18 cellular contexts compared by ENCODE assay signal in genomic region chr15:79349526-79349925, GRCh38. TPM values are rescaled to one million over a fixed set of nuclear protein-coding genes. Genes with fewer than 3 reads are reported as not detected.
DNase-seq lines count a peak whose midpoint lies in the region; ATAC-seq lines count a peak whose summit lies in the region.
"Had no signal": no experiment of that assay in that cellular context is flagged by ENCODE, and none has a peak within 500 bp of the region (broad histone marks: within the 10 kb centered on the region; RNA-seq: fewer than 3 reads in every experiment).

No MANE protein-coding gene starts in this region.

- no peaks in the 10 kb centered on the region for H3K4me1 ChIP-seq in CD4-positive, alpha-beta memory T cell (ENCODE audit: insufficient read depth, low read length)

- peaks cover 10% of the 10 kb centered on the region for H3K4me1 Mint-ChIP-seq in dendritic cell treated with granulocyte-macrophage colony-stimulating factor and Interleukin-4, amounts not matched to agents 40 ng/mL and 50 ng/mL, for 4 days (ENCODE audit: low read depth)
- peaks cover 0 to 2% (median 0%) of the 10 kb centered on the region in 4 donors for H3K4me1 Mint-ChIP-seq in CD4-positive, alpha-beta memory T cell
- no peaks in the 10 kb centered on the region for H3K4me1 Mint-ChIP-seq in stimulated activated effector memory CD8-positive, alpha-beta T cell treated with anti-CD3 and anti-CD28 coated beads, Interleukin-12 subunit alpha, Interleukin-12 subunit beta, amount 100 ng/mL, for 72 hours

- H3K27me3 Mint-ChIP-seq in dendritic cell treated with granulocyte-macrophage colony-stimulating factor and Interleukin-4, amounts not matched to agents 40 ng/mL and 50 ng/mL, for 4 days = no peaks in the 10 kb centered on the region
- no peaks in the 10 kb centered on the region for H3K27me3 Mint-ChIP-seq in CD4-positive, alpha-beta memory T cell

- ATAC-seq in stimulated activated effector memory CD8-positive, alpha-beta T cell treated with anti-CD3 and anti-CD28 coated beads, Interleukin-12 subunit alpha, Interleukin-12 subunit beta, amount 100 ng/mL, for 72 hours = no peak
- ATAC-seq: K562, Panc1 had no signal

- DNase-seq in DMS 273 (lab: John Stamatoyannopoulos, UW; ENCODE audit: unreplicated experiment) (peak; percentile 18), DMS 273 treated with DMSO at 0.1 percent for 48 hours (lab: John Stamatoyannopoulos, UW) (no peak), NCI-H524 (lab: John Stamatoyannopoulos, UW) (peak; percentile 75 to 91), RKO (ENCODE audit: low spot score) (no peak)
- DNase-seq in activated effector memory CD4-positive, alpha-beta T cell treated with anti-CD3 and anti-CD28 coated beads, Interleukin-2, amount 50 U/mL, for 16 hours = no peak
- DNase-seq in CD4-positive, alpha-beta memory T cell = no peak
- DNase-seq in stimulated activated effector memory CD8-positive, alpha-beta T cell treated with anti-CD3 and anti-CD28 coated beads, Interleukin-12 subunit alpha, Interleukin-12 subunit beta, amount 100 ng/mL, for 72 hours (ENCODE audit: low spot score in 2 of 2) = no peak
- DNase-seq: C1 segment of cervical spinal cord, GM23248, NCI-H1092 treated with DMSO at 0.1 percent for 48 hours, NCI-H2029, NCI-H345, NCI-H774, SHP77 had no signal

- H3K36me3 ChIP-seq in CD4-positive, alpha-beta memory T cell (ENCODE audit: insufficient read depth, low read length) = no peaks in the 10 kb centered on the region

- POLR2A ChIA-PET in CD4-positive, alpha-beta memory T cell (lab: Charles Lee; ENCODE audit: partially characterized antibody) = no interaction called here

- H3K9me3 ChIP-seq in CD4-positive, alpha-beta memory T cell (ENCODE audit: control insufficient read depth in 1 of 2, low read length in 2 of 2) = no peaks in the 10 kb centered on the region

- no peak overlapping the region for H3K4me3 ChIP-seq in CD4-positive, alpha-beta memory T cell (ENCODE audit: low read length in 2 of 2)
- H3K4me3 ChIP-seq: GM23248, K562 had no signal

- intact Hi-C loops in dendritic cell treated with granulocyte-macrophage colony-stimulating factor and Interleukin-4, amounts not matched to agents 40 ng/mL and 50 ng/mL, for 4 days (cut with micrococcal nuclease) = no loop called here
- intact Hi-C loops in CD4-positive, alpha-beta memory T cell (cut with micrococcal nuclease) = no loop called here

- H3K4me3 Mint-ChIP-seq in dendritic cell treated with granulocyte-macrophage colony-stimulating factor and Interleukin-4, amounts not matched to agents 40 ng/mL and 50 ng/mL, for 4 days = no peak overlapping the region
- H3K4me3 Mint-ChIP-seq in CD4-positive, alpha-beta memory T cell = no peak overlapping the region
- H3K4me3 Mint-ChIP-seq in stimulated activated effector memory CD8-positive, alpha-beta T cell treated with anti-CD3 and anti-CD28 coated beads, Interleukin-12 subunit alpha, Interleukin-12 subunit beta, amount 100 ng/mL, for 72 hours = no peak overlapping the region

- H3K27ac ChIP-seq in CD4-positive, alpha-beta memory T cell (ENCODE audit: low read depth, low read length) = no peak overlapping the region
- H3K27ac ChIP-seq: 22Rv1, GM23248 had no signal

- CTCF ChIA-PET in CD4-positive, alpha-beta memory T cell (lab: Charles Lee; ENCODE audit: partially characterized antibody) = no interaction called here

- no peaks in the 10 kb centered on the region for H3K36me3 Mint-ChIP-seq in dendritic cell treated with granulocyte-macrophage colony-stimulating factor and Interleukin-4, amounts not matched to agents 40 ng/mL and 50 ng/mL, for 4 days (ENCODE audit: low read depth)
- H3K36me3 Mint-ChIP-seq in CD4-positive, alpha-beta memory T cell = peaks cover 0 to 20% of the 10 kb centered on the region in 2 donors
- no peaks in the 10 kb centered on the region for H3K36me3 Mint-ChIP-seq in stimulated activated effector memory CD8-positive, alpha-beta T cell treated with anti-CD3 and anti-CD28 coated beads, Interleukin-12 subunit alpha, Interleukin-12 subunit beta, amount 100 ng/mL, for 72 hours

- H3K27me3 ChIP-seq in CD4-positive, alpha-beta memory T cell (ENCODE audit: insufficient read depth, low read length) = no peaks in the 10 kb centered on the region

- H3K27ac Mint-ChIP-seq in dendritic cell treated with granulocyte-macrophage colony-stimulating factor and Interleukin-4, amounts not matched to agents 40 ng/mL and 50 ng/mL, for 4 days = peak overlapping the region; percentile 18
- no peak overlapping the region for H3K27ac Mint-ChIP-seq in CD4-positive, alpha-beta memory T cell
- no peak overlapping the region for H3K27ac Mint-ChIP-seq in stimulated activated effector memory CD8-positive, alpha-beta T cell treated with anti-CD3 and anti-CD28 coated beads, Interleukin-12 subunit alpha, Interleukin-12 subunit beta, amount 100 ng/mL, for 72 hours

- no peaks in the 10 kb centered on the region for H3K9me3 Mint-ChIP-seq in dendritic cell treated with granulocyte-macrophage colony-stimulating factor and Interleukin-4, amounts not matched to agents 40 ng/mL and 50 ng/mL, for 4 days
- H3K9me3 Mint-ChIP-seq in CD4-positive, alpha-beta memory T cell = peaks cover 0 to 2% (median 0%) of the 10 kb centered on the region in 8 donors
- no peaks in the 10 kb centered on the region for H3K9me3 Mint-ChIP-seq in stimulated activated effector memory CD8-positive, alpha-beta T cell treated with anti-CD3 and anti-CD28 coated beads, Interleukin-12 subunit alpha, Interleukin-12 subunit beta, amount 100 ng/mL, for 72 hours

RNA-seq across cellular contexts. Expression of gene TMED3, which starts 38.6 kb away (rescaled TPM):
- total RNA-seq in CD4-positive, alpha-beta memory T cell = 10 to 100 TPM; 20.2 to 20.8 TPM
- polyA plus RNA-seq in CD4-positive, alpha-beta memory T cell = 10 to 100 TPM; 51.7 to 81.0 TPM

Comparison
In these comparisons a context has a peak if more than half of its experiments do, and no peak if none do; other contexts are left out.
1. DNase-seq: peak in DMS 273 (single experiment) and NCI-H524 (2 of 2); none in DMS 273 treated with DMSO at 0.1 percent for 48 hours (single experiment), activated effector memory CD4-positive, alpha-beta T cell treated with anti-CD3 and anti-CD28 coated beads, Interleukin-2, amount 50 U/mL, for 16 hours (single experiment), CD4-positive, alpha-beta memory T cell (0 of 5), stimulated activated effector memory CD8-positive, alpha-beta T cell treated with anti-CD3 and anti-CD28 coated beads, Interleukin-12 subunit alpha, Interleukin-12 subunit beta, amount 100 ng/mL, for 72 hours (0 of 2) and RKO (single experiment).